In genomic region chr2:223701761-223702160, GRCh38 we compare ENCODE assay signal across 26 cellular contexts.
"Had no signal": no experiment of that assay in that cellular context is flagged by ENCODE, and none has a peak within 500 bp of the region (broad histone marks: within the 10 kb centered on the region; RNA-seq: fewer than 3 reads in every experiment).

No MANE protein-coding gene starts in this region.

- ATAC-seq: left lobe of liver; naive thymus-derived CD4-positive, alpha-beta T cell; stimulated activated effector memory CD8-positive, alpha-beta T cell treated with anti-CD3 and anti-CD28 coated beads, Interleukin-12 subunit alpha, Interleukin-12 subunit beta, amount 100 ng/mL, for 72 hours had no signal

- H3K27ac Mint-ChIP-seq: dendritic cell treated with granulocyte-macrophage colony-stimulating factor and Interleukin-4, amounts not matched to agents 40 ng/mL and 50 ng/mL, for 4 days; endodermal cell; memory B cell; mesothelial cell of epicardium; naive thymus-derived CD4-positive, alpha-beta T cell; nephron; neural progenitor cell; stimulated activated effector memory CD8-positive, alpha-beta T cell treated with anti-CD3 and anti-CD28 coated beads, Interleukin-12 subunit alpha, Interleukin-12 subunit beta, amount 100 ng/mL, for 72 hours had no signal

- H3K4me1 Mint-ChIP-seq: endodermal cell, nephron had no signal

- H3K36me3 ChIP-seq: colonic mucosa, neural progenitor cell, prostate gland, right atrium auricular region, sigmoid colon, stomach, thyroid gland, vagina had no signal

- DNase-seq: colonic mucosa; effector CD8-positive, alpha-beta T cell; endodermal cell; foreskin melanocyte; glutamatergic neuron; kidney; naive thymus-derived CD4-positive, alpha-beta T cell; sigmoid colon; stimulated activated CD4-positive, alpha-beta T cell treated with anti-CD3 and anti-CD28 coated beads, Interleukin-2, amount 100 ng/mL, for 24 hours; stimulated activated CD4-positive, alpha-beta T cell treated with anti-CD3 and anti-CD28 coated beads, Interleukin-4, amount 100 ng/mL, for 24 hours; stimulated activated naive CD4-positive, alpha-beta T cell treated with Interleukin-2 at 50 U/mL for 16 hours; stomach; thyroid gland; trophoblast cell had no signal

- H3K9ac ChIP-seq: neural progenitor cell had no signal

- H3K4me2 ChIP-seq: neural progenitor cell had no signal

- H3K36me3 Mint-ChIP-seq: memory B cell; mesothelial cell of epicardium; naive thymus-derived CD4-positive, alpha-beta T cell; stimulated activated effector memory CD8-positive, alpha-beta T cell treated with anti-CD3 and anti-CD28 coated beads, Interleukin-12 subunit alpha, Interleukin-12 subunit beta, amount 100 ng/mL, for 72 hours had no signal

- H3K27ac ChIP-seq: colonic mucosa, epithelial cell of prostate, neural progenitor cell, prostate gland, right atrium auricular region, sigmoid colon, stomach, thyroid gland, vagina had no signal

- H3K4me3 Mint-ChIP-seq: dendritic cell treated with granulocyte-macrophage colony-stimulating factor and Interleukin-4, amounts not matched to agents 40 ng/mL and 50 ng/mL, for 4 days; endodermal cell; memory B cell; mesothelial cell of epicardium; naive thymus-derived CD4-positive, alpha-beta T cell; nephron; neural progenitor cell; stimulated activated effector memory CD8-positive, alpha-beta T cell treated with anti-CD3 and anti-CD28 coated beads, Interleukin-12 subunit alpha, Interleukin-12 subunit beta, amount 100 ng/mL, for 72 hours had no signal

- FAIRE-seq: kidney had no signal

- H3K9me3 ChIP-seq: colonic mucosa, prostate gland, right atrium auricular region, sigmoid colon, stomach, thyroid gland, vagina had no signal

- H3K27me3 ChIP-seq: colonic mucosa, neural progenitor cell, right atrium auricular region, sigmoid colon, stomach, thyroid gland, vagina had no signal

- H3K4me1 ChIP-seq: colonic mucosa, neural progenitor cell, prostate gland, right atrium auricular region, sigmoid colon, stomach, vagina had no signal

- H3K9me3 Mint-ChIP-seq: dendritic cell treated with granulocyte-macrophage colony-stimulating factor and Interleukin-4, amounts not matched to agents 40 ng/mL and 50 ng/mL, for 4 days; endodermal cell; memory B cell; mesothelial cell of epicardium; naive thymus-derived CD4-positive, alpha-beta T cell; nephron; neural progenitor cell; stimulated activated effector memory CD8-positive, alpha-beta T cell treated with anti-CD3 and anti-CD28 coated beads, Interleukin-12 subunit alpha, Interleukin-12 subunit beta, amount 100 ng/mL, for 72 hours had no signal

- H2AFZ ChIP-seq: neural progenitor cell had no signal

- H3K4me3 ChIP-seq: colonic mucosa, lung, neural progenitor cell, prostate gland, right atrium auricular region, sigmoid colon, stomach, thyroid gland, vagina had no signal
